In the genomic region with DNA sequence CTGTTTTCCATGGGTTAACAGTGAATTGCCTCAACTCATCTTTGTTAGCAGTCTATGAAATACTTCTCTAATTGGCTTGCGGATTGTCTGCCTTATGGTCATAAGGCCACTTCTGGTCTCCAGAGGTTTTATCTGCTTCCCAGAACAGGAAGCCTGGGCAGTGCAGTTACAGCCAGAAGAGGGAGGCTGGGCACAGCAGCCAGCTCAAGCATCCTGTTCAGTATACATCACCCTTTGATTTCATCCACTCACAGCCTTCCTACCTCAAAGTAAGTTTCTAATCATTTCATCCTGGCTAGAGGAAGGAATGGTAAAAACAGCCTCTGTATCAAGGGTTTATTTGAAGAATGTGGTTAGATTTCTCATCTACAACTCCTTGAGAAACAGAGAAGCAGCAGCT, we compare ENCODE assay signal across 23 cellular contexts.
DNase-seq lines count a peak whose midpoint lies in the region; ATAC-seq, FAIRE-seq and TF ChIP-seq lines count a peak whose summit lies in the region.
"Had no signal": no experiment of that assay in that cellular context is flagged by ENCODE, and none has a peak within 500 bp of the region (broad histone marks: within the 10 kb centered on the region; RNA-seq: fewer than 3 reads in every experiment).

No MANE protein-coding gene starts in this region.

- FAIRE-seq in astrocyte (lab: Jason Lieb, UNC): no peak

- no peak overlapping the region for H4K8ac ChIP-seq in mesendoderm (ENCODE audit: low read depth, low read length)

- H3K4me3 Mint-ChIP-seq in astrocyte (ENCODE audit: unreplicated experiment): no peak overlapping the region
- H3K4me3 Mint-ChIP-seq: activated CD8-positive, alpha-beta T cell treated with anti-CD3 and anti-CD28 coated beads, Interleukin-2, amount 10 ng/mL, durations not matched to agents 7 days and 5 days; activated naive CD4-positive, alpha-beta T cell treated with anti-CD3 and anti-CD28 coated beads for 36 hours; CD8-positive, alpha-beta memory T cell; HFFc6; T-helper 2 cell treated with Interferon-gamma antibody and Interleukin-4, amounts not matched to agents 5 μg/mL and 100 μg/mL, for 36 hours had no signal

- H3K18ac ChIP-seq in mesendoderm (ENCODE audit: low read length): no peak overlapping the region

- H3K27ac ChIP-seq in astrocyte (ENCODE audit: low read depth, low read length): no peak overlapping the region
- H3K27ac ChIP-seq in mesendoderm (ENCODE audit: low read depth, low read length): no peak overlapping the region
- H3K27ac ChIP-seq: 22Rv1, esophagus muscularis mucosa, left lung, uterus had no signal

- no peaks in the 10 kb centered on the region for H3K79me1 ChIP-seq in mesendoderm (ENCODE audit: low read length)

- TF ChIP-seq CTCF in astrocyte (IDR thresholded peaks at IDR 0.05; ENCODE audit: insufficient read depth, low read depth, low read length): no peak

- no peaks in the 10 kb centered on the region for H3K9me3 Mint-ChIP-seq in astrocyte (ENCODE audit: unreplicated experiment)
- H3K9me3 Mint-ChIP-seq: T-helper 2 cell treated with Interferon-gamma antibody and Interleukin-4, amounts not matched to agents 5 μg/mL and 100 μg/mL, for 36 hours had no signal

- no peaks in the 10 kb centered on the region for H3K36me3 Mint-ChIP-seq in astrocyte (ENCODE audit: low read depth, unreplicated experiment)
- H3K36me3 Mint-ChIP-seq: CD8-positive, alpha-beta memory T cell had no signal

- peak; percentile 2 for DNase-seq in DMS 273 (lab: John Stamatoyannopoulos, UW; ENCODE audit: unreplicated experiment)
- no peak for DNase-seq in DMS 273 treated with DMSO at 0.1 percent for 48 hours (lab: John Stamatoyannopoulos, UW)
- DNase-seq in HT1080 (ENCODE audit: low read depth): peak; percentile 10
- peak; percentile 10 for DNase-seq in astrocyte (ENCODE audit: low read depth)
- peak; percentile 42 for DNase-seq in mesendoderm
- DNase-seq in kidney tubule cell (ENCODE audit: low spot score): no peak
- DNase-seq: activated CD4-positive, CD25-positive, alpha-beta regulatory T cell treated with anti-CD3 and anti-CD28 coated beads, Interleukin-2, amount 50 U/mL, for 72 hours; activated CD8-positive, alpha-beta T cell treated with anti-CD3 and anti-CD28 coated beads, Interleukin-2, amount 10 ng/mL, durations not matched to agents 7 days and 5 days; activated naive CD4-positive, alpha-beta T cell treated with anti-CD3 and anti-CD28 coated beads for 36 hours; activated T-cell treated with anti-CD3 and anti-CD28 coated beads, Interleukin-2, amount 50 U/mL, for 1 hour; CD8-positive, alpha-beta memory T cell; EL; HFFc6; IMR-90; left lung; nucleus accumbens; stimulated activated CD8-positive, alpha-beta memory T cell treated with anti-CD3 and anti-CD28 coated beads, Interleukin-4, amount 100 ng/mL, for 48 hours; uterus had no signal

- no peak overlapping the region for H3K4ac ChIP-seq in mesendoderm (ENCODE audit: low read depth, low read length)

- ATAC-seq in GM21447 (IDR thresholded peaks at IDR 0.05; ENCODE audit: unreplicated experiment): no peak
- no peak for ATAC-seq in HG03095 (IDR thresholded peaks at IDR 0.05; ENCODE audit: unreplicated experiment)
- ATAC-seq: activated CD8-positive, alpha-beta T cell treated with anti-CD3 and anti-CD28 coated beads, Interleukin-2, amount 10 ng/mL, durations not matched to agents 7 days and 5 days; left lung had no signal

- H3K9me3 ChIP-seq in astrocyte (ENCODE audit: insufficient read depth, low read depth, low read length): no peaks in the 10 kb centered on the region
- H3K9me3 ChIP-seq: esophagus muscularis mucosa, left lung, uterus had no signal

- H4K5ac ChIP-seq in mesendoderm (ENCODE audit: low read length): no peak overlapping the region

- no peak overlapping the region for H2AFZ ChIP-seq in astrocyte (ENCODE audit: low read depth, low read length)

- no peaks in the 10 kb centered on the region for H3K79me2 ChIP-seq in astrocyte (ENCODE audit: insufficient read depth, low read length)
- no peaks in the 10 kb centered on the region for H3K79me2 ChIP-seq in mesendoderm (ENCODE audit: control insufficient read depth, insufficient read depth, low read length)

- H2BK5ac ChIP-seq in mesendoderm (ENCODE audit: low read length): no peak overlapping the region

- no peak overlapping the region for H2BK15ac ChIP-seq in mesendoderm (replicated peaks; ENCODE audit: low read depth)

- no peaks in the 10 kb centered on the region for H4K20me1 ChIP-seq in astrocyte (ENCODE audit: insufficient read depth, low read length)

- no CpG with 5 or more reads among the region's 1 CpG for WGBS in mesendoderm (ENCODE audit: extremely low coverage, insufficient coverage, low lambda C conversion rate)

- no peak overlapping the region for H3K56ac ChIP-seq in mesendoderm (ENCODE audit: low read length)

- peaks cover 3% of the 10 kb centered on the region for H3K4me1 Mint-ChIP-seq in astrocyte (ENCODE audit: low read depth, unreplicated experiment)
- H3K4me1 Mint-ChIP-seq: CD8-positive, alpha-beta memory T cell had no signal

- no peaks in the 10 kb centered on the region for H3K36me3 ChIP-seq in astrocyte (ENCODE audit: insufficient read depth, low read length)
- H3K36me3 ChIP-seq in mesendoderm (ENCODE audit: control insufficient read depth, insufficient read depth, low read length): no peaks in the 10 kb centered on the region
- H3K36me3 ChIP-seq: esophagus muscularis mucosa, left lung, uterus had no signal

- no peaks in the 10 kb centered on the region for H3K27me3 Mint-ChIP-seq in astrocyte (ENCODE audit: low read depth, unreplicated experiment)
- H3K27me3 Mint-ChIP-seq: CD8-positive, alpha-beta memory T cell had no signal

- H3K23ac ChIP-seq in mesendoderm (ENCODE audit: low read length): no peak overlapping the region

- H3K4me1 ChIP-seq in astrocyte (ENCODE audit: insufficient read depth, low read length) (no peaks in the 10 kb centered on the region), mesendoderm (ENCODE audit: control insufficient read depth, low read depth, low read length) (peaks cover 2% of the 10 kb centered on the region)
- H3K4me1 ChIP-seq: esophagus muscularis mucosa, left lung, uterus had no signal

- H3K9ac ChIP-seq in astrocyte (ENCODE audit: low read length) (no peak overlapping the region), mesendoderm (ENCODE audit: low read length) (no peak overlapping the region)

- H3K4me2 ChIP-seq in astrocyte (ENCODE audit: low read length): no peak overlapping the region
- H3K4me2 ChIP-seq in mesendoderm (ENCODE audit: low read length): no peak overlapping the region

- no peak overlapping the region for H3K27ac Mint-ChIP-seq in astrocyte (ENCODE audit: unreplicated experiment)
- H3K27ac Mint-ChIP-seq: activated CD8-positive, alpha-beta T cell treated with anti-CD3 and anti-CD28 coated beads, Interleukin-2, amount 10 ng/mL, durations not matched to agents 7 days and 5 days; activated naive CD4-positive, alpha-beta T cell treated with anti-CD3 and anti-CD28 coated beads for 36 hours; CD8-positive, alpha-beta memory T cell; HFFc6; T-helper 2 cell treated with Interferon-gamma antibody and Interleukin-4, amounts not matched to agents 5 μg/mL and 100 μg/mL, for 36 hours had no signal

- H3K4me3 ChIP-seq in astrocyte (ENCODE audit: insufficient read depth, low read depth, low read length) (no peak overlapping the region), mesendoderm (ENCODE audit: low read length) (no peak overlapping the region)
- H3K4me3 ChIP-seq: esophagus muscularis mucosa, left lung, uterus had no signal

- H2BK120ac ChIP-seq in mesendoderm (ENCODE audit: low read depth, low read length): no peak overlapping the region

- no peaks in the 10 kb centered on the region for H3K27me3 ChIP-seq in astrocyte (ENCODE audit: insufficient read depth, low read length)
- no peaks in the 10 kb centered on the region for H3K27me3 ChIP-seq in mesendoderm (ENCODE audit: insufficient read depth, low read length, poor library complexity)
- H3K27me3 ChIP-seq: esophagus muscularis mucosa, left lung, uterus had no signal

- no peak overlapping the region for H2AK5ac ChIP-seq in mesendoderm (ENCODE audit: low read length)

Comparison
In these comparisons a context has a peak if more than half of its experiments do, and no peak if none do; other contexts are left out.
1. DNase-seq: peak in DMS 273 (single experiment), HT1080 (single experiment), astrocyte (single experiment) and mesendoderm (single experiment); none in DMS 273 treated with DMSO at 0.1 percent for 48 hours (single experiment) and kidney tubule cell (single experiment).